In the genomic region with DNA sequence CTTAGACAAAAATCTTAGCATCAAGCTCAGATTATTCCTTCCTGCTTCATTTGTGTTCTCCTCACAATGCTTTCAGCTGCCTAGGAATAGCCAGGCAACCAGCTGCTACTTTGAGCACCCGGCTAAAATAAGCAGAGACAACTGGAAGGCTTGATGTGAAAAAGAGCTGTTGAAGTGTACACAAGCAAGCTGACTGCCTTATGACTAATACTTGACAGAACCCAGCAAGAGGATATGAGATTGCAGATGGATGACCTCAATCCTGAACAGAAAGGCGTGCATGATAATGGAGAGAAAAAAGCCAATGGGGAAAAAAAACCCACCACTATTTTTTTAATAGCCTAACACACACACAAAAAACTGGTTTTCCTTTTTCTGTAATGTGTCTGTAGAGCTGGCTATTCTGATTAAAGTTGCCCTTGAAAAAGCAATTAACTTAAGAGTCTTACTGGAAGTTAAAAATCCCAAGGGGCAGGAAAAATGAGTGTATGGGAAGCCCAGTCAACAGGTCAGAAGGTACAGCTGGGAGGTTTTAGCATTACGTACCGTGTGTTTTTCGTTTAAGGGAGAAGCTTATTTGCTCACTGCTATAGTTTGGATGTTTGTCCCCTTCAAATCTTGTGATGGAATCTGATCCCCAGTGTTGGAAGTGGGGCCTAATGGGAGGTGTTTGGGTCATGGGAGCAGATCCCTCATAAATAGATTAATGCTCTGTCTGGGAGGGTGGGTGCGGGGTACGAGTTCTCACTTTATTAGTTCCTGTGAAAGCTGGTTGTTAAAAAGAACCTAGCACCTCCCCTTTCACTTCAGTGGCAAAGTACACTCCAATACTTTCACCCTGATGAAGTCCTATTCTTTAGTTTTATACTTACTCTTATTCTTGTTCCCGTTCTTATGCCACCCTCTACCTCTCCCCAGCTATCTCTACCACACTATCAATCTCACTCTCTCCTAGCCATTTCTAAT, we compare ENCODE assay signal across 10 cellular contexts. TPM values are rescaled to one million over a fixed set of nuclear protein-coding genes. Genes with fewer than 3 reads are reported as not detected.
DNase-seq lines count a peak whose midpoint lies in the region; FAIRE-seq and TF ChIP-seq lines count a peak whose summit lies in the region.
"Had no signal": no experiment of that assay in that cellular context is flagged by ENCODE, and none has a peak within 500 bp of the region (broad histone marks: within the 10 kb centered on the region; RNA-seq: fewer than 3 reads in every experiment).

No MANE protein-coding gene starts in this region.

- DNase-seq in AG10803 (ENCODE audit: low read depth) (peak; percentile 82), NCI-H226 (peak; percentile 83), mucosa of gallbladder (ENCODE audit: low spot score) (peak; percentile 39), GF-D8 (lab: John Stamatoyannopoulos, UW) (no peak), lower leg skin (ENCODE audit: low spot score in 2 of 2) (no peak), endothelial cell (ENCODE audit: low spot score) (no peak), NCI-H2196 (lab: John Stamatoyannopoulos, UW; ENCODE audit: unreplicated experiment) (no peak)
- DNase-seq: NCI-H2029 treated with DMSO at 0.1 percent for 48 hours had no signal

- H3K4me1 Mint-ChIP-seq in endothelial cell (ENCODE audit: unreplicated experiment), result no peaks in the 10 kb centered on the region
- H3K4me1 Mint-ChIP-seq: activated naive CD4-positive, alpha-beta T cell treated with anti-CD3 and anti-CD28 coated beads, Interleukin-2, amount 50 U/mL, for 24 hours had no signal

- H3K4me3 ChIP-seq in AG10803 (ENCODE audit: low read length), result no peak overlapping the region
- H3K4me3 ChIP-seq in lower leg skin (ENCODE audit: low read depth, poor library complexity, severe bottlenecking), result no peak overlapping the region

- intact Hi-C loops in lower leg skin (cut with DNase I; ENCODE audit: low total_unique reads), result no loop called here

- no peaks in the 10 kb centered on the region for H3K27me3 Mint-ChIP-seq in endothelial cell (ENCODE audit: unreplicated experiment)
- H3K27me3 Mint-ChIP-seq: activated naive CD4-positive, alpha-beta T cell treated with anti-CD3 and anti-CD28 coated beads, Interleukin-2, amount 50 U/mL, for 24 hours had no signal

- FAIRE-seq in endometrium (lab: Jason Lieb, UNC), result peak; percentile 33

- no peak for TF ChIP-seq POLR2A in lower leg skin (IDR thresholded peaks at IDR 0.05)

- TF ChIP-seq CTCF in AG10803 (conservative IDR thresholded peaks at IDR 0.05; ENCODE audit: low read length), result no peak
- TF ChIP-seq CTCF in lower leg skin (IDR thresholded peaks at IDR 0.05), result no peak
- TF ChIP-seq CTCF in endothelial cell (IDR thresholded peaks at IDR 0.05; ENCODE audit: unreplicated experiment), result no peak

- H3K36me3 Mint-ChIP-seq in endothelial cell (ENCODE audit: low read depth, unreplicated experiment), result no peaks in the 10 kb centered on the region
- H3K36me3 Mint-ChIP-seq: activated naive CD4-positive, alpha-beta T cell treated with anti-CD3 and anti-CD28 coated beads, Interleukin-2, amount 50 U/mL, for 24 hours had no signal

- H3K4me3 Mint-ChIP-seq in endothelial cell (ENCODE audit: unreplicated experiment), result no peak overlapping the region
- H3K4me3 Mint-ChIP-seq: activated naive CD4-positive, alpha-beta T cell treated with anti-CD3 and anti-CD28 coated beads, Interleukin-2, amount 50 U/mL, for 24 hours had no signal

- no peaks in the 10 kb centered on the region for H3K9me3 Mint-ChIP-seq in endothelial cell (ENCODE audit: unreplicated experiment)
- H3K9me3 Mint-ChIP-seq: activated naive CD4-positive, alpha-beta T cell treated with anti-CD3 and anti-CD28 coated beads, Interleukin-2, amount 50 U/mL, for 24 hours had no signal

- 64 to 69% methylated on average over 8 of the region's 8 CpGs for WGBS in lower leg skin, 2 donors

- no peak overlapping the region for H3K27ac Mint-ChIP-seq in endothelial cell (ENCODE audit: unreplicated experiment)
- H3K27ac Mint-ChIP-seq: activated naive CD4-positive, alpha-beta T cell treated with anti-CD3 and anti-CD28 coated beads, Interleukin-2, amount 50 U/mL, for 24 hours had no signal

RNA-seq across cellular contexts. Expression of a gene that starts 37.1 kb away (rescaled TPM):
- 12.3 TPM for total RNA-seq in mucosa of gallbladder
- 1 to 10 TPM in 3 of 4 donors, under 1 TPM in 1; 0.46 to 8.8 (median 4.3) TPM for total RNA-seq in lower leg skin
- total RNA-seq in endothelial cell (ENCODE audit: unreplicated experiment), result 3.2 TPM

RNA-seq across cellular contexts. Expression of a gene that starts 57.1 kb away (rescaled TPM):
- 24.4 TPM for total RNA-seq in mucosa of gallbladder
- 10 to 100 TPM in 1 of 4 donors, 1 to 10 TPM in 3; 7.4 to 13.6 (median 8.2) TPM for total RNA-seq in lower leg skin
- 9.7 TPM for total RNA-seq in endothelial cell (ENCODE audit: unreplicated experiment)

Comparison
In these comparisons a context has a peak if more than half of its experiments do, and no peak if none do; other contexts are left out.
1. DNase-seq: peak in AG10803 (single experiment), NCI-H226 (single experiment) and mucosa of gallbladder (single experiment); none in GF-D8 (single experiment), lower leg skin (0 of 2), endothelial cell (single experiment) and NCI-H2196 (single experiment).